8 cellular contexts compared by ENCODE assay signal in genomic region chr21:44107037-44107501, GRCh38. TPM values are rescaled to one million over a fixed set of nuclear protein-coding genes. Genes with fewer than 3 reads are reported as not detected.
A peak's percentile ranks its signal among the peaks of the same experiment; 100 is the strongest.
DNase-seq lines count a peak whose midpoint lies in the region; ATAC-seq and TF ChIP-seq lines count a peak whose summit lies in the region.
"Not testable (repeated sequence)": the region's sequence is repeated elsewhere in the genome, so short reads cannot be mapped to it uniquely, and the experiment has no call there.

TSS of gene PWP2 (plus strand) at chr21:44107399. CDS start at chr21:44107417, 18 bp downstream.

- peak within 1 kb of the TSS; percentile 47 for H3K4me3 ChIP-seq in AG04450 (ENCODE audit: low read depth, low read length)
- peak within 1 kb of the TSS; percentile 24; the same call in 1 of the 2 replicates for H3K4me3 ChIP-seq in Jurkat, Clone E6-1 (ENCODE audit: low read length)
- peak within 1 kb of the TSS in 6 of 8 donors; percentile 31 to 63 (median 43) for H3K4me3 ChIP-seq in spleen

- H3K4me1 Mint-ChIP-seq in activated CD8-positive, alpha-beta T cell treated with anti-CD3 and anti-CD28 coated beads, Interleukin-2, amount 10 ng/mL, durations not matched to agents 7 days and 5 days (ENCODE audit: low read depth); central memory CD8-positive, alpha-beta T cell: not testable (repeated sequence)

- not testable (repeated sequence) for H3K9me3 Mint-ChIP-seq in activated CD8-positive, alpha-beta T cell treated with anti-CD3 and anti-CD28 coated beads, Interleukin-2, amount 10 ng/mL, durations not matched to agents 7 days and 5 days (ENCODE audit: insufficient read depth); central memory CD8-positive, alpha-beta T cell

- not testable (repeated sequence) for TF ChIP-seq POLR2A in spleen (IDR thresholded peaks at IDR 0.05)

- DNase-seq in AG04450 (ENCODE audit: low read depth, low spot score) (peak; percentile 2), left colon (peak; percentile 11 to 28), spleen (peak; percentile 75)
- DNase-seq in Jurkat, Clone E6-1 (ENCODE audit: low read depth, low spot score), result not testable (repeated sequence)
- peak; percentile 30 for DNase-seq in activated CD8-positive, alpha-beta T cell treated with anti-CD3 and anti-CD28 coated beads, Interleukin-2, amount 10 ng/mL, durations not matched to agents 7 days and 5 days
- peak in 1 of 2 donors; percentile 15 for DNase-seq in central memory CD8-positive, alpha-beta T cell (ENCODE audit: low spot score in 2 of 2)

- not testable (repeated sequence) for H3K27me3 Mint-ChIP-seq in activated CD8-positive, alpha-beta T cell treated with anti-CD3 and anti-CD28 coated beads, Interleukin-2, amount 10 ng/mL, durations not matched to agents 7 days and 5 days (ENCODE audit: low read depth); central memory CD8-positive, alpha-beta T cell

- POLR2A ChIA-PET in AG04450 (lab: Yijun Ruan, JAX), result interaction anchor here (0.6 kb wide), 1 partner anchor 21 kb away, joined by 5 read pairs; no protein-coding TSS in a partner anchor
- POLR2A ChIA-PET in activated CD8-positive, alpha-beta T cell treated with anti-CD3 and anti-CD28 coated beads, Interleukin-2, amount 10 ng/mL, durations not matched to agents 7 days and 5 days (lab: Charles Lee), result not testable (repeated sequence)

- H3K36me3 Mint-ChIP-seq in activated CD8-positive, alpha-beta T cell treated with anti-CD3 and anti-CD28 coated beads, Interleukin-2, amount 10 ng/mL, durations not matched to agents 7 days and 5 days (ENCODE audit: low read depth); central memory CD8-positive, alpha-beta T cell (ENCODE audit: insufficient read depth): not testable (repeated sequence)

- not testable (repeated sequence) for TF ChIP-seq CTCF in AG04450 (IDR thresholded peaks at IDR 0.05; ENCODE audit: low read depth, low read length); spleen (IDR thresholded peaks at IDR 0.05 in 8 of 11, conservative IDR thresholded peaks at IDR 0.05 in 3 of 11)

- H3K27ac ChIP-seq in AG04450 (ENCODE audit: low read depth, low read length), result not testable (repeated sequence)
- peak within 1 kb of the TSS in 3 of 8 donors; percentile 57 to 78 (median 66) for H3K27ac ChIP-seq in spleen

- CTCF ChIA-PET in AG04450 (lab: Charles Lee); activated CD8-positive, alpha-beta T cell treated with anti-CD3 and anti-CD28 coated beads, Interleukin-2, amount 10 ng/mL, durations not matched to agents 7 days and 5 days (lab: Charles Lee): not testable (repeated sequence)

- not testable (repeated sequence) for H3K27me3 ChIP-seq in AG04450 (ENCODE audit: control insufficient read depth, insufficient read depth, low read length); spleen (replicated peaks in 1 of 7)

- not testable (repeated sequence) for H3K27ac Mint-ChIP-seq in activated CD8-positive, alpha-beta T cell treated with anti-CD3 and anti-CD28 coated beads, Interleukin-2, amount 10 ng/mL, durations not matched to agents 7 days and 5 days; central memory CD8-positive, alpha-beta T cell (ENCODE audit: low read depth)

- intact Hi-C loops in left colon (cut with DNase I, micrococcal nuclease); spleen (cut with DNase I; ENCODE audit: low total_unique reads): not testable (repeated sequence)

- H3K9me3 ChIP-seq in AG04450 (ENCODE audit: control insufficient read depth, insufficient read depth, low read length); spleen: not testable (repeated sequence)

- WGBS in spleen, 5 donors, result 0 to 1% methylated on average over 2 to 25 of the region's 66 CpGs; no CpG with 5 or more reads in 3 of the 5 donors

- ATAC-seq in GM19025 (IDR thresholded peaks at IDR 0.05; ENCODE audit: low read depth, unreplicated experiment) (peak; percentile 79), HG02763 (IDR thresholded peaks at IDR 0.05; ENCODE audit: unreplicated experiment) (peak; percentile 89), left colon (peak; percentile 91)
- ATAC-seq in activated CD8-positive, alpha-beta T cell treated with anti-CD3 and anti-CD28 coated beads, Interleukin-2, amount 10 ng/mL, durations not matched to agents 7 days and 5 days, result peak; percentile 90
- ATAC-seq in central memory CD8-positive, alpha-beta T cell (replicated peaks; ENCODE audit: extremely low read depth, poor library complexity, severe bottlenecking), result peak; percentile 89

- not testable (repeated sequence) for H3K4me1 ChIP-seq in spleen

- H3K36me3 ChIP-seq in spleen, result not testable (repeated sequence)

- not testable (repeated sequence) for H3K4me3 Mint-ChIP-seq in activated CD8-positive, alpha-beta T cell treated with anti-CD3 and anti-CD28 coated beads, Interleukin-2, amount 10 ng/mL, durations not matched to agents 7 days and 5 days
- peak within 1 kb of the TSS; percentile 45 for H3K4me3 Mint-ChIP-seq in central memory CD8-positive, alpha-beta T cell

RNA-seq across cellular contexts. Expression of gene PWP2, which starts in this region (rescaled TPM):
- polyA plus RNA-seq in AG04450 (2011; rRNA removed) (12.1 and 12.9 TPM in 2 replicates), spleen (10 to 100 TPM in 2 of 3 donors, 1 to 10 TPM in 1; 4.8 to 17.4 (median 11.2) TPM)
- polyA minus RNA-seq in AG04450 (2011; rRNA and poly(A)+ RNA removed), result 15.0 and 28.4 TPM in 2 replicates
- polyA plus RNA-seq in Jurkat, Clone E6-1 (2012; ENCODE audit: insufficient read depth, insufficient read length), result 31.5 TPM
- total RNA-seq in activated CD8-positive, alpha-beta T cell treated with anti-CD3 and anti-CD28 coated beads, Interleukin-2, amount 10 ng/mL, durations not matched to agents 7 days and 5 days, result 1 to 10 TPM; 2.9 to 8.0 TPM
- total RNA-seq in left colon (1 to 10 TPM; 1.7 to 7.2 TPM), spleen (10 to 100 TPM in 4 of 7 donors, 1 to 10 TPM in 3; 6.1 to 13.4 (median 10.4) TPM)
